ENCODE assay signal across 8 cellular contexts in genomic region chr11:95092549-95093324, GRCh38. TPM values are rescaled to one million over a fixed set of nuclear protein-coding genes. Genes with fewer than 3 reads are reported as not detected.
A peak's percentile ranks its signal among the peaks of the same experiment; 100 is the strongest.
DNase-seq lines count a peak whose midpoint lies in the region; ATAC-seq and TF ChIP-seq lines count a peak whose summit lies in the region.

No MANE protein-coding gene starts in this region.

- DNase-seq in MG63 (peak; percentile 28), thyroid gland (peak in 1 of 2 donors; percentile 19), globus pallidus (ENCODE audit: low spot score) (no peak)
- peak in 1 of 2 donors; percentile 43 for DNase-seq in activated naive CD4-positive, alpha-beta T cell treated with anti-CD3 and anti-CD28 coated beads, Interleukin-2, amount 50 U/mL, for 72 hours (ENCODE audit: low spot score in 2 of 2)
- no peak for DNase-seq in NK-92 treated with Interleukin-12 subunit alpha and Interleukin-12 subunit beta, amount 100 ng/mL, for 24 hours (lab: John Stamatoyannopoulos, UW)

- H3K36me3 ChIP-seq in MG63 (no peaks in the 10 kb centered on the region), thyroid gland (no peaks in the 10 kb centered on the region)

- intact Hi-C loops in thyroid gland (cut with DNase I), result no loop called here

- peak; percentile 32 to 34 for ATAC-seq in activated naive CD4-positive, alpha-beta T cell treated with anti-CD3 and anti-CD28 coated beads, Interleukin-2, amount 50 U/mL, for 72 hours
- no peak for ATAC-seq in HG03460 (IDR thresholded peaks at IDR 0.05; ENCODE audit: unreplicated experiment)

- H3K27me3 ChIP-seq in MG63 (no peaks in the 10 kb centered on the region), layer of hippocampus (ENCODE audit: control insufficient read depth, insufficient read depth, low read length) (no peaks in the 10 kb centered on the region), thyroid gland (no peaks in the 10 kb centered on the region)

- H3K9me3 Mint-ChIP-seq in activated naive CD4-positive, alpha-beta T cell treated with anti-CD3 and anti-CD28 coated beads, Interleukin-2, amount 50 U/mL, for 72 hours, result peaks cover 0 to 3% of the 10 kb centered on the region in 2 donors

- H3K36me3 Mint-ChIP-seq in activated naive CD4-positive, alpha-beta T cell treated with anti-CD3 and anti-CD28 coated beads, Interleukin-2, amount 50 U/mL, for 72 hours, result peaks cover 5% of the 10 kb centered on the region in 2 donors

- H3K27ac Mint-ChIP-seq in activated naive CD4-positive, alpha-beta T cell treated with anti-CD3 and anti-CD28 coated beads, Interleukin-2, amount 50 U/mL, for 72 hours, result peak overlapping the region in 1 of 2 donors; percentile 26

- no peaks in the 10 kb centered on the region for H3K9me3 ChIP-seq in MG63
- no peaks in the 10 kb centered on the region for H3K9me3 ChIP-seq in thyroid gland

- 50 to 64% methylated on average over 5 of the region's 5 CpGs for WGBS in thyroid gland, 2 donors

- H3K27ac ChIP-seq in layer of hippocampus (ENCODE audit: low read depth, low read length), result peak overlapping the region; percentile 10
- no peak overlapping the region for H3K27ac ChIP-seq in thyroid gland

- peaks cover 17 to 61% of the 10 kb centered on the region in 2 donors for H3K4me1 ChIP-seq in thyroid gland

- no peak for TF ChIP-seq POLR2A in thyroid gland (IDR thresholded peaks at IDR 0.05)

- H3K4me3 ChIP-seq in GM08714 (ENCODE audit: low read length) (peak overlapping the region; percentile 45; the same call in 1 of the 2 replicates), MG63 (no peak overlapping the region), thyroid gland (replicated peaks in 1 of 3) (no peak overlapping the region)

- peak in 5 of 6 experiments; percentile 27 to 47 (median 39) for TF ChIP-seq CTCF in thyroid gland (IDR thresholded peaks at IDR 0.05)

RNA-seq across cellular contexts. Expression of gene ENDOD1, which starts 3.1 kb away (rescaled TPM):
- total RNA-seq in MG63 (2014; rRNA removed; shearing (Covaris generic); ENCODE audit: low replicate concordance), result 5.4 and 6.4 TPM in 2 replicates
- total RNA-seq in activated naive CD4-positive, alpha-beta T cell treated with anti-CD3 and anti-CD28 coated beads, Interleukin-2, amount 50 U/mL, for 72 hours, result 10 to 100 TPM in 1 of 2 donors, 1 to 10 TPM in 1; 6.3 to 11.4 TPM
- total RNA-seq in thyroid gland, result 10 to 100 TPM; 31.1 to 52.3 (median 36.8) TPM

RNA-seq across cellular contexts. Expression of gene SRSF8, which starts 26.0 kb away (rescaled TPM):
- 5.0 and 5.8 TPM in 2 replicates for total RNA-seq in MG63 (2014; rRNA removed; shearing (Covaris generic); ENCODE audit: low replicate concordance)
- total RNA-seq in activated naive CD4-positive, alpha-beta T cell treated with anti-CD3 and anti-CD28 coated beads, Interleukin-2, amount 50 U/mL, for 72 hours, result 10 to 100 TPM; 19.5 to 25.4 TPM
- total RNA-seq in thyroid gland, result 10 to 100 TPM; 42.9 to 53.5 (median 51.8) TPM

RNA-seq across cellular contexts. Expression of gene KDM4F, which starts 43.5 kb away (rescaled TPM):
- total RNA-seq in MG63 (2014; rRNA removed; shearing (Covaris generic); ENCODE audit: low replicate concordance), result not detected in 2 replicates
- total RNA-seq in activated naive CD4-positive, alpha-beta T cell treated with anti-CD3 and anti-CD28 coated beads, Interleukin-2, amount 50 U/mL, for 72 hours, result not detected
- total RNA-seq in thyroid gland, result not detected
